Comparison of ENCODE assay signal across 13 cellular contexts in genomic region chr14:105059917-105060565, GRCh38. TPM values are rescaled to one million over a fixed set of nuclear protein-coding genes. Genes with fewer than 3 reads are reported as not detected.
DNase-seq lines count a peak whose midpoint lies in the region; ATAC-seq and TF ChIP-seq lines count a peak whose summit lies in the region.
"Had no signal": no experiment of that assay in that cellular context is flagged by ENCODE, and none has a peak within 500 bp of the region (broad histone marks: within the 10 kb centered on the region; RNA-seq: fewer than 3 reads in every experiment).

No MANE protein-coding gene starts in this region.

- H3K27me3 ChIP-seq in foreskin keratinocyte: no peaks in the 10 kb centered on the region
- H3K27me3 ChIP-seq: MG63 had no signal

- H3K36me3 Mint-ChIP-seq in activated CD4-positive, alpha-beta T cell treated with anti-CD3 and anti-CD28 coated beads, Interleukin-2, amount 10 ng/mL, durations not matched to agents 24 days and 14 days (ENCODE audit: low read depth): peaks cover 27% of the 10 kb centered on the region
- H3K36me3 Mint-ChIP-seq in activated CD4-positive, alpha-beta memory T cell treated with anti-CD3 and anti-CD28 coated beads for 36 hours: peaks cover 45% of the 10 kb centered on the region
- no peaks in the 10 kb centered on the region for H3K36me3 Mint-ChIP-seq in glutamatergic neuron (ENCODE audit: unreplicated experiment)
- H3K36me3 Mint-ChIP-seq in stimulated activated naive B cell treated with anti-CD40 and anti-IgM and Interleukin-4, amounts not matched to agents 10 μg/mL and 1 μg/mL and 100 μg/mL, for 72 hours: peaks cover 57 to 70% of the 10 kb centered on the region in 2 donors

- CTCF ChIA-PET in activated CD4-positive, alpha-beta memory T cell treated with anti-CD3 and anti-CD28 coated beads for 36 hours (lab: Charles Lee): interaction anchor here (1.1 to 12.1 kb wide), 7 partner anchors 11 to 84 kb away, joined by 3 to 179 read pairs (median 5); no protein-coding TSS in a partner anchor

- peak overlapping the region; percentile 96 for H3K27ac Mint-ChIP-seq in activated CD4-positive, alpha-beta T cell treated with anti-CD3 and anti-CD28 coated beads, Interleukin-2, amount 10 ng/mL, durations not matched to agents 24 days and 14 days
- peak overlapping the region; percentile 89 for H3K27ac Mint-ChIP-seq in activated CD4-positive, alpha-beta memory T cell treated with anti-CD3 and anti-CD28 coated beads for 36 hours
- H3K27ac Mint-ChIP-seq in glutamatergic neuron (ENCODE audit: unreplicated experiment): no peak overlapping the region
- H3K27ac Mint-ChIP-seq in stimulated activated naive B cell treated with anti-CD40 and anti-IgM and Interleukin-4, amounts not matched to agents 10 μg/mL and 1 μg/mL and 100 μg/mL, for 72 hours: peak overlapping the region; percentile 94

- intact Hi-C loops in activated CD4-positive, alpha-beta T cell treated with anti-CD3 and anti-CD28 coated beads, Interleukin-2, amount 10 ng/mL, durations not matched to agents 24 days and 14 days (cut with micrococcal nuclease): loop anchor here (10.0 kb wide), 1 partner anchor 235 kb away; no protein-coding TSS in a partner anchor
- intact Hi-C loops in activated CD4-positive, alpha-beta memory T cell treated with anti-CD3 and anti-CD28 coated beads for 36 hours (cut with micrococcal nuclease): loop anchor here (1.0 kb wide), 3 partner anchors 10 to 39 kb away; partner anchors contain the start of gene CDCA4

- H3K9me3 Mint-ChIP-seq in activated CD4-positive, alpha-beta T cell treated with anti-CD3 and anti-CD28 coated beads, Interleukin-2, amount 10 ng/mL, durations not matched to agents 24 days and 14 days: no peaks in the 10 kb centered on the region
- no peaks in the 10 kb centered on the region for H3K9me3 Mint-ChIP-seq in activated CD4-positive, alpha-beta memory T cell treated with anti-CD3 and anti-CD28 coated beads for 36 hours
- peaks cover 12% of the 10 kb centered on the region for H3K9me3 Mint-ChIP-seq in glutamatergic neuron (ENCODE audit: unreplicated experiment)
- H3K9me3 Mint-ChIP-seq in stimulated activated naive B cell treated with anti-CD40 and anti-IgM and Interleukin-4, amounts not matched to agents 10 μg/mL and 1 μg/mL and 100 μg/mL, for 72 hours: peaks cover 0 to 2% of the 10 kb centered on the region in 2 donors

- no peak for ATAC-seq in stimulated activated naive B cell treated with anti-CD40 and anti-IgM and Interleukin-4, amounts not matched to agents 10 μg/mL and 1 μg/mL and 100 μg/mL, for 72 hours (replicated peaks)
- ATAC-seq in foreskin keratinocyte (no peak), HG02571 (IDR thresholded peaks at IDR 0.05; ENCODE audit: unreplicated experiment) (no peak)
- ATAC-seq: esophagus mucosa had no signal

- no peaks in the 10 kb centered on the region for H3K27me3 Mint-ChIP-seq in activated CD4-positive, alpha-beta T cell treated with anti-CD3 and anti-CD28 coated beads, Interleukin-2, amount 10 ng/mL, durations not matched to agents 24 days and 14 days
- no peaks in the 10 kb centered on the region for H3K27me3 Mint-ChIP-seq in activated CD4-positive, alpha-beta memory T cell treated with anti-CD3 and anti-CD28 coated beads for 36 hours
- peaks cover 9% of the 10 kb centered on the region for H3K27me3 Mint-ChIP-seq in glutamatergic neuron (ENCODE audit: unreplicated experiment)
- no peaks in the 10 kb centered on the region for H3K27me3 Mint-ChIP-seq in stimulated activated naive B cell treated with anti-CD40 and anti-IgM and Interleukin-4, amounts not matched to agents 10 μg/mL and 1 μg/mL and 100 μg/mL, for 72 hours

- peaks cover 49% of the 10 kb centered on the region for H3K4me1 Mint-ChIP-seq in activated CD4-positive, alpha-beta T cell treated with anti-CD3 and anti-CD28 coated beads, Interleukin-2, amount 10 ng/mL, durations not matched to agents 24 days and 14 days
- H3K4me1 Mint-ChIP-seq in activated CD4-positive, alpha-beta memory T cell treated with anti-CD3 and anti-CD28 coated beads for 36 hours (ENCODE audit: low read depth): peaks cover 50% of the 10 kb centered on the region
- peaks cover 9% of the 10 kb centered on the region for H3K4me1 Mint-ChIP-seq in glutamatergic neuron (ENCODE audit: low read depth, unreplicated experiment)
- H3K4me1 Mint-ChIP-seq in stimulated activated naive B cell treated with anti-CD40 and anti-IgM and Interleukin-4, amounts not matched to agents 10 μg/mL and 1 μg/mL and 100 μg/mL, for 72 hours: peaks cover 42 to 84% of the 10 kb centered on the region in 2 donors

- no peak for TF ChIP-seq CTCF in glutamatergic neuron (IDR thresholded peaks at IDR 0.05; ENCODE audit: partially characterized antibody, unreplicated experiment)
- TF ChIP-seq CTCF in foreskin keratinocyte (conservative IDR thresholded peaks at IDR 0.05): no peak

- no peak for DNase-seq in activated CD4-positive, alpha-beta T cell treated with anti-CD3 and anti-CD28 coated beads, Interleukin-2, amount 10 ng/mL, durations not matched to agents 24 days and 14 days
- DNase-seq in activated CD4-positive, alpha-beta T cell treated with anti-CD3 and anti-CD28 coated beads for 48 hours: no peak
- peak; percentile 62 for DNase-seq in activated CD4-positive, alpha-beta memory T cell treated with anti-CD3 and anti-CD28 coated beads for 36 hours
- DNase-seq in glutamatergic neuron (no peak), COR-L47 (lab: John Stamatoyannopoulos, UW) (no peak), foreskin keratinocyte (no peak)
- no peak for DNase-seq in stimulated activated naive B cell treated with anti-CD40 and anti-IgM and Interleukin-4, amounts not matched to agents 10 μg/mL and 1 μg/mL and 100 μg/mL, for 72 hours
- DNase-seq: MG63, SHP77 had no signal

- no peak overlapping the region for H3K27ac ChIP-seq in foreskin keratinocyte
- H3K27ac ChIP-seq: A549 had no signal

- peak overlapping the region; percentile 92 for H3K4me3 Mint-ChIP-seq in activated CD4-positive, alpha-beta T cell treated with anti-CD3 and anti-CD28 coated beads, Interleukin-2, amount 10 ng/mL, durations not matched to agents 24 days and 14 days
- H3K4me3 Mint-ChIP-seq in activated CD4-positive, alpha-beta memory T cell treated with anti-CD3 and anti-CD28 coated beads for 36 hours: peak overlapping the region; percentile 94
- peak overlapping the region; percentile 36 for H3K4me3 Mint-ChIP-seq in glutamatergic neuron (ENCODE audit: unreplicated experiment)
- H3K4me3 Mint-ChIP-seq in stimulated activated naive B cell treated with anti-CD40 and anti-IgM and Interleukin-4, amounts not matched to agents 10 μg/mL and 1 μg/mL and 100 μg/mL, for 72 hours: peak overlapping the region; percentile 100

- POLR2A ChIA-PET in activated CD4-positive, alpha-beta memory T cell treated with anti-CD3 and anti-CD28 coated beads for 36 hours (lab: Charles Lee): interaction anchor here (0.7 to 3.1 kb wide), 7 partner anchors 10 to 39 kb away, joined by 3 to 10 read pairs (median 5); partner anchors contain the start of gene CDCA4

- no peaks in the 10 kb centered on the region for H3K4me1 ChIP-seq in foreskin keratinocyte

RNA-seq across cellular contexts. Expression of gene GPR132, which starts 5.2 kb away (rescaled TPM):
- total RNA-seq in activated CD4-positive, alpha-beta T cell treated with anti-CD3 and anti-CD28 coated beads, Interleukin-2, amount 10 ng/mL, durations not matched to agents 24 days and 14 days: 25.8 and 31.5 TPM in 2 replicates
- total RNA-seq in activated CD4-positive, alpha-beta memory T cell treated with anti-CD3 and anti-CD28 coated beads for 36 hours: 10 to 100 TPM; 33.4 to 34.2 TPM
- total RNA-seq in glutamatergic neuron (ENCODE audit: unreplicated experiment) (not detected), foreskin keratinocyte (not detected in 2 replicates)
- not detected in 2 replicates for polyA plus RNA-seq in foreskin keratinocyte
- total RNA-seq: myocyte had no signal

RNA-seq across cellular contexts. Expression of gene CDCA4, which starts 39.2 kb away (rescaled TPM):
- total RNA-seq in activated CD4-positive, alpha-beta T cell treated with anti-CD3 and anti-CD28 coated beads, Interleukin-2, amount 10 ng/mL, durations not matched to agents 24 days and 14 days: 64.6 and 66.3 TPM in 2 replicates
- total RNA-seq in activated CD4-positive, alpha-beta memory T cell treated with anti-CD3 and anti-CD28 coated beads for 36 hours: 10 to 100 TPM; 63.4 to 69.1 TPM
- total RNA-seq in glutamatergic neuron (ENCODE audit: unreplicated experiment) (23.2 TPM), foreskin keratinocyte (74.1 and 81.5 TPM in 2 replicates)
- polyA plus RNA-seq in foreskin keratinocyte: 70.3 TPM in 2 replicates

Comparison
In these comparisons a context has a peak if more than half of its experiments do, and no peak if none do; other contexts are left out.
1. H3K4me3 Mint-ChIP-seq: peak in every context shown above with its lines; median percentile 100 in stimulated activated naive B cell treated with anti-CD40 and anti-IgM and Interleukin-4, amounts not matched to agents 10 μg/mL and 1 μg/mL and 100 μg/mL, for 72 hours; 94 in activated CD4-positive, alpha-beta memory T cell treated with anti-CD3 and anti-CD28 coated beads for 36 hours; 92 in activated CD4-positive, alpha-beta T cell treated with anti-CD3 and anti-CD28 coated beads, Interleukin-2, amount 10 ng/mL, durations not matched to agents 24 days and 14 days; 36 in glutamatergic neuron.
2. RNA of gene GPR132, which starts 5.2 kb away (total RNA-seq): 33.4 to 34.2 TPM in activated CD4-positive, alpha-beta memory T cell treated with anti-CD3 and anti-CD28 coated beads for 36 hours and 25.8 to 31.5 TPM in activated CD4-positive, alpha-beta T cell treated with anti-CD3 and anti-CD28 coated beads, Interleukin-2, amount 10 ng/mL, durations not matched to agents 24 days and 14 days; not detected in glutamatergic neuron (single experiment) and not detected in foreskin keratinocyte; every median in the first group is over 10 times any median in the second.